In genomic region chr5:98975682-98976407, GRCh38 we compare ENCODE assay signal across 13 cellular contexts. TPM values are rescaled to one million over a fixed set of nuclear protein-coding genes. Genes with fewer than 3 reads are reported as not detected.
DNase-seq lines count a peak whose midpoint lies in the region; ATAC-seq and TF ChIP-seq lines count a peak whose summit lies in the region.
"Had no signal": no experiment of that assay in that cellular context is flagged by ENCODE, and none has a peak within 500 bp of the region (broad histone marks: within the 10 kb centered on the region; RNA-seq: fewer than 3 reads in every experiment).

No MANE protein-coding gene starts in this region.

- H3K4me1 Mint-ChIP-seq in effector memory CD8-positive, alpha-beta T cell (ENCODE audit: low read depth in 2 of 2), result peaks cover 12 to 13% of the 10 kb centered on the region in 2 donors
- H3K4me1 Mint-ChIP-seq in Calu3 (ENCODE audit: low read depth, unreplicated experiment) (peaks cover 40% of the 10 kb centered on the region), endothelial cell (ENCODE audit: unreplicated experiment) (no peaks in the 10 kb centered on the region)

- no peak overlapping the region for H3K4me3 Mint-ChIP-seq in effector memory CD8-positive, alpha-beta T cell
- no peak overlapping the region for H3K4me3 Mint-ChIP-seq in Calu3 (ENCODE audit: low read depth, unreplicated experiment)
- no peak overlapping the region for H3K4me3 Mint-ChIP-seq in endothelial cell (ENCODE audit: unreplicated experiment)
- H3K4me3 Mint-ChIP-seq: naive thymus-derived CD8-positive, alpha-beta T cell had no signal

- H3K27ac Mint-ChIP-seq in effector memory CD8-positive, alpha-beta T cell, result peak overlapping the region in 1 of 2 donors; percentile 21
- H3K27ac Mint-ChIP-seq in Calu3 (ENCODE audit: unreplicated experiment), result no peak overlapping the region
- no peak overlapping the region for H3K27ac Mint-ChIP-seq in endothelial cell (ENCODE audit: unreplicated experiment)

- intact Hi-C loops in Calu3 (cut with micrococcal nuclease; ENCODE audit: unreplicated experiment), result no loop called here

- BruUV-seq in Calu3 (replicated peaks; lab: Mats Ljungman, UMichigan), result no TSS peak

- no peak for DNase-seq in effector memory CD8-positive, alpha-beta T cell
- DNase-seq in NCI-H1417 treated with DMSO at 0.1 percent for 48 hours (lab: John Stamatoyannopoulos, UW) (no peak), Calu3 (no peak), endothelial cell (ENCODE audit: low spot score) (no peak), NCI-H2029 treated with DMSO at 0.1 percent for 48 hours (lab: John Stamatoyannopoulos, UW) (no peak)
- DNase-seq: body of pancreas, Caco-2, NCI-H187, T-helper 9 cell had no signal

- ATAC-seq in GM18517 (IDR thresholded peaks at IDR 0.05; ENCODE audit: unreplicated experiment) (peak; percentile 86), GM21515 (IDR thresholded peaks at IDR 0.05; ENCODE audit: unreplicated experiment) (peak; percentile 81), HG03097 (IDR thresholded peaks at IDR 0.05; ENCODE audit: low FRiP score, unreplicated experiment) (peak; percentile 94)
- peak; percentile 62 for ATAC-seq in effector memory CD8-positive, alpha-beta T cell (replicated peaks)
- ATAC-seq: body of pancreas had no signal

- no peaks in the 10 kb centered on the region for H3K9me3 Mint-ChIP-seq in effector memory CD8-positive, alpha-beta T cell
- no peaks in the 10 kb centered on the region for H3K9me3 Mint-ChIP-seq in Calu3 (ENCODE audit: low read depth, unreplicated experiment)
- H3K9me3 Mint-ChIP-seq in endothelial cell (ENCODE audit: unreplicated experiment), result no peaks in the 10 kb centered on the region
- H3K9me3 Mint-ChIP-seq: naive thymus-derived CD8-positive, alpha-beta T cell had no signal

- TF ChIP-seq CTCF in Calu3 (IDR thresholded peaks at IDR 0.05; ENCODE audit: unreplicated experiment), result no peak
- TF ChIP-seq CTCF in endothelial cell (IDR thresholded peaks at IDR 0.05; ENCODE audit: unreplicated experiment), result no peak

- CTCF ChIA-PET in Calu3 (lab: Charles Lee), result interaction anchor here (0.5 to 0.7 kb wide), 2 partner anchors 18 to 1987 kb away, joined by 4 read pairs; no protein-coding TSS in a partner anchor

- peaks cover 0 to 11% of the 10 kb centered on the region in 2 donors for H3K27me3 Mint-ChIP-seq in effector memory CD8-positive, alpha-beta T cell
- H3K27me3 Mint-ChIP-seq in Calu3 (ENCODE audit: unreplicated experiment) (no peaks in the 10 kb centered on the region), endothelial cell (ENCODE audit: unreplicated experiment) (no peaks in the 10 kb centered on the region)

- no peaks in the 10 kb centered on the region for H3K36me3 Mint-ChIP-seq in effector memory CD8-positive, alpha-beta T cell (ENCODE audit: insufficient read depth)
- H3K36me3 Mint-ChIP-seq in Calu3 (ENCODE audit: insufficient read depth, unreplicated experiment), result no peaks in the 10 kb centered on the region
- no peaks in the 10 kb centered on the region for H3K36me3 Mint-ChIP-seq in endothelial cell (ENCODE audit: low read depth, unreplicated experiment)
- H3K36me3 Mint-ChIP-seq: naive thymus-derived CD8-positive, alpha-beta T cell had no signal

RNA-seq across cellular contexts. Expression of gene CHD1, which starts 47.0 kb away (rescaled TPM):
- 79.7 and 91.6 TPM in 2 replicates for total RNA-seq in Calu3 (2022)
- 50.5 TPM for total RNA-seq in endothelial cell (ENCODE audit: unreplicated experiment)
